In the genomic region with DNA sequence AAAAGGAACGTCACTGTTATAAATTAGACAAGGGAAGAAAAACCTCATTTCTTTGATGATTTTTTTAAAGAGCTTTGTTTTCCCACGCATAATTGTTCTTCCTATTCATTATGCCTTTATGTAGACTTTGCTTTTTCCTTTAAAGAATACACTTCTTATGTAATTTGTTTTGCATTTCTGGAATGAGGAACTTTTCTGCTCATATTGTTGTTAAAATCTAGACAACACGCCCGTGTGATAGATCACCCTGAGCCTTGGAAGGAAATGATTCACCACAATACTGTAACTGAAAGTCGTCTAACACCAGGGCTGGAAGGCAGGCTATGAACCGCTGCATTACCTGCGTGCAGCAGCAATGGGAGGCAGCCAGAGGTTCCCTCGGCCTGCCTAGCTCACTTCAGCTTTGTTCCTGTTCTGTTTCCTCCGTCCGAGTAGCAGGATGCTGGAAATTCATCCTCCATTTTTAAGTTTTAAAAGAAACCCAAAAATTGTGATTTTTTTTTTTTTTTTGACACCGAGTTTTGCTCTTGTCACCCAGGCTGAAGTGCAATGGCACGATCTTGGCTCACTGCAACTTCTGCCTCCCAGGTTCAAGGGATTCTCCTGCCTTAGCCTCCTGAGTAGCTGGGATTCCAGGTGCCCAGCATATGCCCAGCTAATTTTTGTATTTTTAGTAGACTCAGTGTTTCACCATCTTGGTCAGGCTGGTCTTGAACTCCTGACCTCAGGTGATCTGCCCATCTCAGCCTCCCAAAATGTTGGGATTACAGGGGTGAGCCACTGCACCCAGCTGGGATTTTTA, we compare ENCODE assay signal across 8 cellular contexts. TPM values are rescaled to one million over a fixed set of nuclear protein-coding genes. Genes with fewer than 3 reads are reported as not detected.
DNase-seq lines count a peak whose midpoint lies in the region; ATAC-seq and TF ChIP-seq lines count a peak whose summit lies in the region.

No MANE protein-coding gene starts in this region.

- no peak overlapping the region for H2AK5ac ChIP-seq in H9 (ENCODE audit: insufficient read length, low read length)

- peak; percentile 28; the same call in 1 of the 2 replicates for TF ChIP-seq POLR2A in Raji (IDR thresholded peaks at IDR 0.05; ENCODE audit: insufficient read depth, low read depth, low read length)

- H2AFZ ChIP-seq in H9 (ENCODE audit: low read length) = no peak overlapping the region

- no peak overlapping the region for H2BK5ac ChIP-seq in H9 (ENCODE audit: insufficient read length, low read length)

- no peaks in the 10 kb centered on the region for H3K9me3 ChIP-seq in H9 (ENCODE audit: control insufficient read depth, low read depth, low read length)

- no peak overlapping the region for H3K18ac ChIP-seq in H9 (ENCODE audit: insufficient read length, low read depth, low read length)

- H2BK15ac ChIP-seq in H9 (ENCODE audit: low read depth, low read length) = no peak overlapping the region

- DNase-seq in activated naive CD4-positive, alpha-beta T cell (lab: John Stamatoyannopoulos, UW) = peak; percentile 2 to 57 (median 29)
- no peak for DNase-seq in left ventricle myocardium superior
- peak; percentile 37 to 44 for DNase-seq in stimulated activated CD4-positive, alpha-beta T cell treated with anti-CD3 and anti-CD28 coated beads, Interleukin-12 subunit alpha, Interleukin-12 subunit beta, amount 100 ng/mL, for 24 hours (ENCODE audit: low read depth in 2 of 2)
- no peak for DNase-seq in DMS79 (lab: John Stamatoyannopoulos, UW)
- DNase-seq in H9 = no peak

- H3K27me3 ChIP-seq in H9 (ENCODE audit: insufficient read depth, low read length) = no peaks in the 10 kb centered on the region

- no peak for TF ChIP-seq CTCF in H9 (conservative IDR thresholded peaks at IDR 0.05)

- intact Hi-C loops in left ventricle myocardium superior (cut with micrococcal nuclease) = no loop called here

- no peak overlapping the region for H3K23ac ChIP-seq in H9 (ENCODE audit: insufficient read length, low read depth, low read length)

- no peak overlapping the region for H3K56ac ChIP-seq in H9 (ENCODE audit: insufficient read length, low read depth, low read length)

- H4K5ac ChIP-seq in H9 (ENCODE audit: insufficient read length, low read depth, low read length) = no peak overlapping the region

- H3K9me3 Mint-ChIP-seq in H9 = no peaks in the 10 kb centered on the region; a peak in 1 of 5 replicates

- no peak overlapping the region for H2BK12ac ChIP-seq in H9 (ENCODE audit: insufficient read length, low read depth, low read length)

- H3T11ph ChIP-seq in H9 (ENCODE audit: low read length) = no peak overlapping the region

- no peak overlapping the region for H3K4me3 Mint-ChIP-seq in H9

- H3K4me1 Mint-ChIP-seq in H9 = peaks cover 21 to 23% of the 10 kb centered on the region in 2 experiments

- H3K4me2 ChIP-seq in H9 (ENCODE audit: insufficient read depth, insufficient read length, low read length) = no peak overlapping the region

- no peak overlapping the region for H4K8ac ChIP-seq in H9 (replicated peaks; ENCODE audit: insufficient read length, low read depth, low read length)

- H4K20me1 ChIP-seq in H9 (ENCODE audit: control insufficient read depth, insufficient read depth, insufficient read length) = no peaks in the 10 kb centered on the region

- H3K9ac ChIP-seq in H9 (ENCODE audit: extremely low read depth, insufficient read length, low read length) = no peak overlapping the region

- no peak overlapping the region for H3K14ac ChIP-seq in H9 (ENCODE audit: insufficient read depth, low read length)

- ATAC-seq in GM18907 (IDR thresholded peaks at IDR 0.05; ENCODE audit: unreplicated experiment) (peak; percentile 95), HG03095 (IDR thresholded peaks at IDR 0.05; ENCODE audit: unreplicated experiment) (peak; percentile 96), left ventricle myocardium superior (peak; percentile 77)

- 0 out of 2 replicates have a peak, but pooled peaks cover 3% of the 10 kb centered on the region for H3K4me1 ChIP-seq in H9 (ENCODE audit: insufficient read depth, low read length)

- no peak overlapping the region for H3K4ac ChIP-seq in H9 (ENCODE audit: low read depth, low read length)

- H3K23me2 ChIP-seq in H9 (ENCODE audit: insufficient read length, low read depth, low read length, poor library complexity, severe bottlenecking) = no peaks in the 10 kb centered on the region

- no peaks in the 10 kb centered on the region for H3K27me3 Mint-ChIP-seq in H9 (ENCODE audit: low read depth)

- H2BK120ac ChIP-seq in H9 (ENCODE audit: low read depth, low read length, poor library complexity, severe bottlenecking) = no peak overlapping the region

- H3K27ac Mint-ChIP-seq in H9 = no peak overlapping the region

- no peak overlapping the region for H2BK20ac ChIP-seq in H9 (ENCODE audit: low read depth, low read length, poor library complexity, severe bottlenecking)

- no peaks in the 10 kb centered on the region for H3K79me1 ChIP-seq in H9 (ENCODE audit: insufficient read depth, low read depth, low read length, poor library complexity, severe bottlenecking)

- H3K27ac ChIP-seq in H9 (ENCODE audit: insufficient read length, low read depth, low read length) = no peak overlapping the region

- WGBS in H9 (ENCODE audit: extremely low coverage, insufficient read length, low lambda C conversion rate) = no CpG with 5 or more reads among the region's 12 CpGs

- no peaks in the 10 kb centered on the region for H3K79me2 ChIP-seq in H9 (ENCODE audit: insufficient read depth, low read length)

- no peak overlapping the region for H4K91ac ChIP-seq in H9 (ENCODE audit: insufficient read length, low read depth, low read length)

- H3K36me3 Mint-ChIP-seq in H9 (ENCODE audit: insufficient read depth in 1 of 3, low read depth in 3 of 3) = no peaks in the 10 kb centered on the region

RNA-seq across cellular contexts. Expression of gene ZNF217, which starts 49.6 kb away (rescaled TPM):
- total RNA-seq in left ventricle myocardium superior = 8.0 TPM
- total RNA-seq in H9 (2021) = 79.2 and 82.8 TPM in 2 replicates

Comparison
In these comparisons a context has a peak if more than half of its experiments do, and no peak if none do; other contexts are left out.
1. DNase-seq: peak in activated naive CD4-positive, alpha-beta T cell (4 of 4) and stimulated activated CD4-positive, alpha-beta T cell treated with anti-CD3 and anti-CD28 coated beads, Interleukin-12 subunit alpha, Interleukin-12 subunit beta, amount 100 ng/mL, for 24 hours (2 of 2); none in left ventricle myocardium superior (single experiment), DMS79 (single experiment) and H9 (single experiment).
2. Peak in every context shown above with its lines, with median percentiles within 50 percentile points of each other: ATAC-seq.